Comparison of ENCODE assay signal across 2 cellular contexts in the genomic region with DNA sequence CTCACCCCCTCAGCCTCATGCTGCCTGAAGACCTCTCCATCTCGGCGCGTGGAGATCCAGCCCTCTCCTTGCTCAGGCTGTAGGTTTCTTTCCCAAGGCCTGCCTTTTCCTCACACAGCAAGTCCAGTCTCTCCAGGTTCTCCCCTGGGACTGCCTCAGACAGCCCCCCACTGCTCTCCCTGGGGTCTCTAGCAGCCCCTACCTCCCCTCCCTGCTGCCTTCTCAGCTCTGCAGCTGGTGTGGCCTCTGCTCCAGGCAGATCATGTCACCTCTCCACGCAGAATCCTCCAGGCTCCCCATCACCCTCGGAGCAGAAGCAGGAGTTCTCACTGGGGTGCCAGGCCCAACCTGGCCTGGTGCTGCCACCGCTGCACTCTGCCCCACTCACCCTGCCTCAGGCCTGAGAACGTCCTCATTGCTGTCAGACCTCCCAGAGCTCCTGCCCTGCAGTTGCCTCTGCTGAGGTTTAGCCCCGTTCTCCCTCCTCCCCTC.
A peak's percentile ranks its signal among the peaks of the same experiment; 100 is the strongest.
TF ChIP-seq lines count a peak whose summit lies in the region.

No MANE protein-coding gene starts in this region.

TF ChIP-seq in HEK293, 187 proteins besides CTCF, POLR2A, EP300 and RAD21:
- TF ChIP-seq ZNF548 (tag by site-specific recombination; IDR thresholded peaks at IDR 0.05) (no peak), ZIC2 (tag by site-specific recombination; IDR thresholded peaks at IDR 0.05) (peak; percentile 95)
- TF ChIP-seq, protein P1, sequence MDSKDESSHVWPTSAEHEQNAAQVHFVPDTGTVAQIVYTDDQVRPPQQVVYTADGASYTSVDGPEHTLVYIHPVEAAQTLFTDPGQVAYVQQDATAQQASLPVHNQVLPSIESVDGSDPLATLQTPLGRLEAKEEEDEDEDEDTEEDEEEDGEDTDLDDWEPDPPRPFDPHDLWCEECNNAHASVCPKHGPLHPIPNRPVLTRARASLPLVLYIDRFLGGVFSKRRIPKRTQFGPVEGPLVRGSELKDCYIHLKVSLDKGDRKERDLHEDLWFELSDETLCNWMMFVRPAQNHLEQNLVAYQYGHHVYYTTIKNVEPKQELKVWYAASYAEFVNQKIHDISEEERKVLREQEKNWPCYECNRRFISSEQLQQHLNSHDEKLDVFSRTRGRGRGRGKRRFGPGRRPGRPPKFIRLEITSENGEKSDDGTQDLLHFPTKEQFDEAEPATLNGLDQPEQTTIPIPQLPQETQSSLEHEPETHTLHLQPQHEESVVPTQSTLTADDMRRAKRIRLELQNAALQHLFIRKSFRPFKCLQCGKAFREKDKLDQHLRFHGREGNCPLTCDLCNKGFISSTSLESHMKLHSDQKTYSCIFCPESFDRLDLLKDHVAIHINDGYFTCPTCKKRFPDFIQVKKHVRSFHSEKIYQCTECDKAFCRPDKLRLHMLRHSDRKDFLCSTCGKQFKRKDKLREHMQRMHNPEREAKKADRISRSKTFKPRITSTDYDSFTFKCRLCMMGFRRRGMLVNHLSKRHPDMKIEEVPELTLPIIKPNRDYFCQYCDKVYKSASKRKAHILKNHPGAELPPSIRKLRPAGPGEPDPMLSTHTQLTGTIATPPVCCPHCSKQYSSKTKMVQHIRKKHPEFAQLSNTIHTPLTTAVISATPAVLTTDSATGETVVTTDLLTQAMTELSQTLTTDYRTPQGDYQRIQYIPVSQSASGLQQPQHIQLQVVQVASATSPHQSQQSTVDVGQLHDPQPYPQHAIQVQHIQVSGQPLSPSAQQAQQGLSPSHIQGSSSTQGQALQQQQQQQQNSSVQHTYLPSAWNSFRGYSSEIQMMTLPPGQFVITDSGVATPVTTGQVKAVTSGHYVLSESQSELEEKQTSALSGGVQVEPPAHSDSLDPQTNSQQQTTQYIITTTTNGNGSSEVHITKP (tag by site-specific recombination; IDR thresholded peaks at IDR 0.05) = no peak

TF ChIP-seq in GM12878, 131 proteins besides CTCF, POLR2A, EP300 and RAD21:
- TF ChIP-seq TCF12 (IDR thresholded peaks at IDR 0.05; ENCODE audit: low read depth, low read length) (no peak), TBL1XR1 (IDR thresholded peaks at IDR 0.05; ENCODE audit: low read depth, low read length) (no peak), PAX8 (IDR thresholded peaks at IDR 0.05) (no peak), SPI1 (IDR thresholded peaks at IDR 0.05; ENCODE audit: borderline replicate concordance, insufficient read depth, low read depth, low read length) (no peak)
